8 cellular contexts compared by ENCODE assay signal in genomic region chr21:42061195-42061865, GRCh38. TPM values are rescaled to one million over a fixed set of nuclear protein-coding genes. Genes with fewer than 3 reads are reported as not detected.
DNase-seq lines count a peak whose midpoint lies in the region; ATAC-seq, FAIRE-seq and TF ChIP-seq lines count a peak whose summit lies in the region.

No MANE protein-coding gene starts in this region.

- no peak for TF ChIP-seq EP300 in tibial nerve (IDR thresholded peaks at IDR 0.05)

- H3K9me2 ChIP-seq in GM23248 (ENCODE audit: insufficient read depth), result no peaks in the 10 kb centered on the region

- H3K9me3 Mint-ChIP-seq in CD14-positive monocyte, result peaks cover 0 to under 1% (median 0%) of the 10 kb centered on the region in 7 donors
- H3K9me3 Mint-ChIP-seq in WTC11, result peaks cover 1% of the 10 kb centered on the region
- no peaks in the 10 kb centered on the region for H3K9me3 Mint-ChIP-seq in neural progenitor cell

- WGBS in tibial nerve, 2 donors, result 69 to 83% methylated on average over 18 of the region's 18 CpGs
- WGBS in GM23248 (ENCODE audit: low coverage in 1 of 2, low lambda C conversion rate in 2 of 2, missing lambda C conversion rate in 2 of 2), 2 experiments, result 96 to 98% methylated on average over 17 to 18 of the region's 18 CpGs

- H3K4me3 ChIP-seq in neural progenitor cell (no peak overlapping the region), tibial nerve (no peak overlapping the region), GM23248 (no peak overlapping the region)

- ATAC-seq in HG03280 (IDR thresholded peaks at IDR 0.05; ENCODE audit: unreplicated experiment) (peak; percentile 43), WTC11 (no peak)

- H3K9me3 ChIP-seq in neural progenitor cell (ENCODE audit: low read depth) (no peaks in the 10 kb centered on the region), tibial nerve (no peaks in the 10 kb centered on the region), GM23248 (ENCODE audit: low read depth) (no peaks in the 10 kb centered on the region)

- no peak overlapping the region for H3K27ac ChIP-seq in neural progenitor cell
- peak overlapping the region in 1 of 4 donors; percentile 65 for H3K27ac ChIP-seq in tibial nerve
- no peak overlapping the region for H3K27ac ChIP-seq in GM23248

- H3K27ac Mint-ChIP-seq in CD14-positive monocyte (peak overlapping the region; percentile 93 to 97 (median 94)), WTC11 (no peak overlapping the region), neural progenitor cell (peak overlapping the region; percentile 29)

- H3K4me2 ChIP-seq in neural progenitor cell, result no peak overlapping the region
- H3K4me2 ChIP-seq in GM23248 (ENCODE audit: unreplicated experiment), result no peak overlapping the region

- TF ChIP-seq POLR2A in tibial nerve (IDR thresholded peaks at IDR 0.05), result no peak

- CTCF ChIA-PET in WTC11 (lab: Charles Lee), result no interaction called here

- H3K36me3 Mint-ChIP-seq in CD14-positive monocyte (no peaks in the 10 kb centered on the region), WTC11 (no peaks in the 10 kb centered on the region; the same call in 1 of the 2 replicates), neural progenitor cell (no peaks in the 10 kb centered on the region)

- H3K36me3 ChIP-seq in neural progenitor cell (no peaks in the 10 kb centered on the region), tibial nerve (no peaks in the 10 kb centered on the region), GM23248 (ENCODE audit: low read depth) (no peaks in the 10 kb centered on the region)

- no peaks in the 10 kb centered on the region for H3K79me2 ChIP-seq in neural progenitor cell (ENCODE audit: low read depth)
- H3K79me2 ChIP-seq in GM23248 (ENCODE audit: insufficient read depth), result no peaks in the 10 kb centered on the region

- POLR2A ChIA-PET in WTC11 (lab: Charles Lee), result no interaction called here

- in situ Hi-C loops in GM23248 (cut with MboI), result no loop called here

- intact Hi-C loops in CD14-positive monocyte (cut with micrococcal nuclease), result loop anchor here (5.0 to 10.0 kb wide), 2 partner anchors 36 to 53 kb away; no protein-coding TSS in a partner anchor

- H3K27me3 ChIP-seq in neural progenitor cell, result no peaks in the 10 kb centered on the region
- peaks cover 0 to 39% of the 10 kb centered on the region in 2 donors for H3K27me3 ChIP-seq in tibial nerve
- no peaks in the 10 kb centered on the region for H3K27me3 ChIP-seq in GM23248 (replicated peaks; ENCODE audit: insufficient read depth)

- H3K9ac ChIP-seq in neural progenitor cell (no peak overlapping the region), GM23248 (no peak overlapping the region)

- FAIRE-seq in GM19239 (lab: Jason Lieb, UNC), result peak; percentile 99

- peaks cover 20% of the 10 kb centered on the region for H3K4me1 ChIP-seq in neural progenitor cell
- H3K4me1 ChIP-seq in tibial nerve, result peaks cover 0 to 30% (median 14%) of the 10 kb centered on the region in 4 donors
- H3K4me1 ChIP-seq in GM23248 (ENCODE audit: insufficient read depth), result peaks cover 16% of the 10 kb centered on the region

- TF ChIP-seq CTCF in CD14-positive monocyte (IDR thresholded peaks at IDR 0.05), result no peak
- TF ChIP-seq CTCF in WTC11 (IDR thresholded peaks at IDR 0.05), result no peak
- TF ChIP-seq CTCF in neural progenitor cell (IDR thresholded peaks at IDR 0.05), result no peak
- no peak for TF ChIP-seq CTCF in tibial nerve (IDR thresholded peaks at IDR 0.05)

- H2AFZ ChIP-seq in neural progenitor cell (replicated peaks) (no peak overlapping the region), GM23248 (no peak overlapping the region)

- no peaks in the 10 kb centered on the region for H3F3A ChIP-seq in neural progenitor cell (ENCODE audit: low read depth)
- H3F3A ChIP-seq in GM23248 (ENCODE audit: insufficient read depth), result peaks cover 9% of the 10 kb centered on the region

- H4K20me1 ChIP-seq in neural progenitor cell (ENCODE audit: low read depth) (no peaks in the 10 kb centered on the region), GM23248 (ENCODE audit: insufficient read depth) (no peaks in the 10 kb centered on the region)

- peak overlapping the region; percentile 60 to 76 for H3K4me3 Mint-ChIP-seq in CD14-positive monocyte
- no peak overlapping the region for H3K4me3 Mint-ChIP-seq in WTC11
- H3K4me3 Mint-ChIP-seq in neural progenitor cell, result no peak overlapping the region

- H3K4me1 Mint-ChIP-seq in CD14-positive monocyte (peaks cover 75% of the 10 kb centered on the region), WTC11 (peaks cover 45% of the 10 kb centered on the region), neural progenitor cell (peaks cover 47% of the 10 kb centered on the region)

- DNase-seq in CD14-positive monocyte (ENCODE audit: low spot score) (peak; percentile 90), GM19239 (ENCODE audit: insufficient read length, low spot score) (peak; percentile 86), WTC11 (ENCODE audit: low spot score) (no peak), neural progenitor cell (ENCODE audit: low spot score) (no peak), tibial nerve (ENCODE audit: low spot score in 2 of 2) (no peak), GM23248 (no peak), T1000 (lab: John Stamatoyannopoulos, UW) (no peak)

- H3K27me3 Mint-ChIP-seq in CD14-positive monocyte (ENCODE audit: low read depth in 3 of 3) (peaks cover 0 to 6% (median 2%) of the 10 kb centered on the region in 3 donors), WTC11 (ENCODE audit: low read depth) (peaks cover 1% of the 10 kb centered on the region; the same call in 1 of the 2 replicates), neural progenitor cell (ENCODE audit: insufficient read depth, low read depth) (peaks cover 9% of the 10 kb centered on the region)

TF ChIP-seq in WTC11, 78 proteins besides CTCF, POLR2A, EP300 and RAD21 (continues in another document):
- TF ChIP-seq HMGXB4 (CRISPR knock-in tag; IDR thresholded peaks at IDR 0.05), result no peak
- TF ChIP-seq ARID4B (CRISPR knock-in tag; IDR thresholded peaks at IDR 0.05; ENCODE audit: borderline replicate concordance), result no peak
- TF ChIP-seq ERG (CRISPR knock-in tag; IDR thresholded peaks at IDR 0.05), result no peak

RNA-seq across cellular contexts. Expression of gene UMODL1, which starts 9.8 kb away (rescaled TPM):
- polyA plus RNA-seq in CD14-positive monocyte, result not detected
- total RNA-seq in WTC11 (2021), result 0.11 TPM in 1 of 3 replicates, not detected in the others
- 0.09 TPM in 1 of 2 replicates, not detected in the other for total RNA-seq in neural progenitor cell (ENCODE audit: low replicate concordance)
- total RNA-seq in tibial nerve, result not detected
- not detected in 2 replicates for total RNA-seq in GM23248 (2014; rRNA removed; shearing (Covaris generic))
- not detected in 2 replicates for polyA plus RNA-seq in GM23248 (2016; fragmentation: Nextera tagmentation; extraction: Ambion mirVana)

RNA-seq across cellular contexts. Expression of gene ZBTB21, which starts 51.2 kb away (rescaled TPM):
- polyA plus RNA-seq in CD14-positive monocyte (1 to 10 TPM; 4.7 to 7.2 TPM), GM23248 (2016; fragmentation: Nextera tagmentation; extraction: Ambion mirVana) (9.1 and 10.7 TPM in 2 replicates)
- total RNA-seq in WTC11 (2021) (13.8 to 14.2 TPM (median 14.2 TPM) in 3 replicates), neural progenitor cell (ENCODE audit: low replicate concordance) (24.2 and 25.3 TPM in 2 replicates), tibial nerve (10 to 100 TPM in 2 of 4 donors, 1 to 10 TPM in 2; 9.4 to 13.8 (median 10.6) TPM)
- 10.6 and 10.7 TPM in 2 replicates for total RNA-seq in GM23248 (2014; rRNA removed; shearing (Covaris generic))

Comparison
In these comparisons a context has a peak if more than half of its experiments do, and no peak if none do; other contexts are left out.
1. DNase-seq: peak in CD14-positive monocyte (single experiment) and GM19239 (single experiment); none in WTC11 (single experiment), neural progenitor cell (single experiment), tibial nerve (0 of 2), GM23248 (single experiment) and T1000 (single experiment).
2. H3K4me3 Mint-ChIP-seq: peak in CD14-positive monocyte (2 of 2); none in WTC11 (single experiment) and neural progenitor cell (single experiment).